ENCODE assay signal across 8 cellular contexts in genomic region chr14:64338616-64339316, GRCh38. TPM values are rescaled to one million over a fixed set of nuclear protein-coding genes. Genes with fewer than 3 reads are reported as not detected.
DNase-seq lines count a peak whose midpoint lies in the region; ATAC-seq and TF ChIP-seq lines count a peak whose summit lies in the region.

No MANE protein-coding gene starts in this region.

- H3K9me3 ChIP-seq in colonic mucosa: no peaks in the 10 kb centered on the region

- intact Hi-C loops in colonic mucosa (cut with DNase I): no loop called here

- H3K27me3 ChIP-seq in BJ (ENCODE audit: control insufficient read depth, insufficient read depth, low read length): no peaks in the 10 kb centered on the region
- H3K27me3 ChIP-seq in colonic mucosa: no peaks in the 10 kb centered on the region
- no peaks in the 10 kb centered on the region for H3K27me3 ChIP-seq in layer of hippocampus (ENCODE audit: control insufficient read depth, insufficient read depth, low read length)

- peak; percentile 85 for ATAC-seq in HG03457 (IDR thresholded peaks at IDR 0.05; ENCODE audit: unreplicated experiment)

- POLR2A ChIA-PET in BJ (lab: Charles Lee): interaction anchor here (0.7 kb wide), 1 partner anchor 139 kb away, joined by 5 read pairs; no protein-coding TSS in a partner anchor

- no peak for TF ChIP-seq CTCF in BJ (IDR thresholded peaks at IDR 0.05; ENCODE audit: insufficient read depth, low read depth, low read length)
- no peak for TF ChIP-seq CTCF in colonic mucosa (IDR thresholded peaks at IDR 0.05)

- H3K27ac ChIP-seq in colonic mucosa: peak overlapping the region; percentile 89
- peak overlapping the region; percentile 79 for H3K27ac ChIP-seq in layer of hippocampus (ENCODE audit: low read depth, low read length)

- no peaks in the 10 kb centered on the region for H3K4me1 ChIP-seq in colonic mucosa

- H3K9ac ChIP-seq in colonic mucosa (ENCODE audit: low read depth in 2 of 2, low read length in 2 of 2): peak overlapping the region; percentile 72 to 86

- H3K36me3 ChIP-seq in BJ (ENCODE audit: control insufficient read depth, insufficient read depth, low read length) (no peaks in the 10 kb centered on the region), colonic mucosa (no peaks in the 10 kb centered on the region)

- H3K4me3 ChIP-seq in BJ (ENCODE audit: low read depth, low read length) (peak overlapping the region; percentile 56), colonic mucosa (peak overlapping the region; percentile 76)

- CTCF ChIA-PET in BJ (lab: Yijun Ruan, JAX): interaction anchor here (0.8 to 3.6 kb wide), 7 partner anchors 10 to 426 kb away, joined by 3 to 24 read pairs (median 3); no protein-coding TSS in a partner anchor

- peak; percentile 93 for DNase-seq in BJ (ENCODE audit: low read depth)
- peak; percentile 83 for DNase-seq in GM19240 (ENCODE audit: insufficient read length, low spot score)
- peak; percentile 100 for DNase-seq in NCI-H524 (lab: John Stamatoyannopoulos, UW)
- DNase-seq in activated CD4-positive, alpha-beta T cell treated with anti-CD3 and anti-CD28 coated beads for 4 hours: peak; percentile 83 to 84
- peak; percentile 97 for DNase-seq in colonic mucosa
- peak; percentile 65 to 92 (median 82) for DNase-seq in stimulated activated CD4-positive, alpha-beta T cell treated with anti-CD3 and anti-CD28 coated beads, Interleukin-1b, Interleukin-23, amount 100 ng/mL, for 24 hours (ENCODE audit: low read depth in 4 of 4, low spot score in 1 of 4)

RNA-seq across cellular contexts. Expression of gene ESR2, which starts 44.6 kb away (rescaled TPM):
- not detected in 2 replicates for polyA plus RNA-seq in BJ (2011; rRNA removed)
- not detected in 2 replicates for polyA minus RNA-seq in BJ (2011; rRNA and poly(A)+ RNA removed)
- total RNA-seq in colonic mucosa: under 1 TPM; 0.42 to 0.85 TPM

RNA-seq across cellular contexts. Expression of gene MTHFD1, which starts 49.4 kb away (rescaled TPM):
- 30.9 and 36.1 TPM in 2 replicates for polyA plus RNA-seq in BJ (2011; rRNA removed)
- polyA minus RNA-seq in BJ (2011; rRNA and poly(A)+ RNA removed): 46.9 and 50.0 TPM in 2 replicates
- total RNA-seq in colonic mucosa: 100 to 1,000 TPM in 1 of 2 donors, 10 to 100 TPM in 1; 38.1 to 123 TPM

Comparison
In these comparisons a context has a peak if more than half of its experiments do, and no peak if none do; other contexts are left out.
1. Peak in every context shown above with its lines: DNase-seq, ATAC-seq, H3K4me3 ChIP-seq and H3K27ac ChIP-seq.